In the genomic region with DNA sequence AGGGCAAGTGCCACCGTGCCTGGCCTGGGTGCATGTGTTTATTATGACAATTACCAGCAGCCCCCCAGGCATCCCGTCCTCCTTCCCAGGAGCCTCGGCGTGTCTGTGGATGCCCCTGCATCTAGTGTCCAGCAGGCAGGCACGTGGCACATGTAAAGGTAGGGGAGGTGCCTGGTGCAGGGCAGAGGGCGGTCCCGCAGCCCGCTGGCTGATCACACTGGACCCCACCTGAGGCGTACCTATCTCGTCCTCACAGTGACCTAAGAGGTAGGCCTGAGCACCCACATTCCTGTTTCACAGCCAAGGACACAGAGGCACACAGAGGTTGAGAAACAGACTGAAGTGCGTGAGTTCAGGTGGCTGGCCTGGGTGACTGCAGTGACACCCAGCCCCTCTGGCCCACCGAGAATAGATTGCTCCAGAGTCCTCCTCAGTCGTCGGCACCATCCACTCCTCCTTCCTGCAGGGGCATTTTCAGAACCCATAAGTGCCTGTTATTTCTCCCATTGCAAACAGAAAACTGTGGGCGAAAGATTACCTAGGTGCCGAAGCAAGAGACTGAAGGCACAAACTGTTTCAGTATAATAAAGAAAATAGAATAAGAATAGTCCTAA, we compare ENCODE assay signal across 13 cellular contexts.
"Had no signal": no experiment of that assay in that cellular context is flagged by ENCODE, and none has a peak within 500 bp of the region (broad histone marks: within the 10 kb centered on the region; RNA-seq: fewer than 3 reads in every experiment).

No MANE protein-coding gene starts in this region.

- ATAC-seq: activated CD4-positive, CD25-positive, alpha-beta regulatory T cell treated with anti-CD3 and anti-CD28 coated beads, Interleukin-2, amount 50 U/mL, for 24 hours; esophagus mucosa; lower lobe of right lung; stimulated activated naive B cell treated with anti-CD40 and anti-IgM and Interleukin-4, amounts not matched to agents 10 μg/mL and 1 μg/mL and 100 μg/mL, for 72 hours; T-cell had no signal

- DNase-seq: activated naive CD4-positive, alpha-beta T cell treated with anti-CD3 and anti-CD28 coated beads for 36 hours; dorsolateral prefrontal cortex; lower lobe of right lung; midbrain; retina; stimulated activated CD4-positive, alpha-beta T cell treated with anti-CD3 and anti-CD28 coated beads, Interleukin-4, amount 100 ng/mL, for 1 hour; stimulated activated naive B cell treated with anti-CD40 and anti-IgM and Interleukin-4, amounts not matched to agents 10 μg/mL and 1 μg/mL and 100 μg/mL, for 72 hours; T-cell; T-helper 9 cell; transverse colon had no signal

- H3K9me3 Mint-ChIP-seq: activated naive CD4-positive, alpha-beta T cell treated with anti-CD3 and anti-CD28 coated beads for 36 hours; stimulated activated naive B cell treated with anti-CD40 and anti-IgM and Interleukin-4, amounts not matched to agents 10 μg/mL and 1 μg/mL and 100 μg/mL, for 72 hours; T-cell had no signal

- H3K27ac Mint-ChIP-seq: activated naive CD4-positive, alpha-beta T cell treated with anti-CD3 and anti-CD28 coated beads for 36 hours; stimulated activated naive B cell treated with anti-CD40 and anti-IgM and Interleukin-4, amounts not matched to agents 10 μg/mL and 1 μg/mL and 100 μg/mL, for 72 hours had no signal

- H3K36me3 ChIP-seq: lower lobe of right lung, neutrophil, transverse colon had no signal

- H3K4me3 Mint-ChIP-seq: stimulated activated naive B cell treated with anti-CD40 and anti-IgM and Interleukin-4, amounts not matched to agents 10 μg/mL and 1 μg/mL and 100 μg/mL, for 72 hours had no signal

- H3K27ac ChIP-seq: lower lobe of right lung, neutrophil had no signal

- H3K27me3 ChIP-seq: dorsolateral prefrontal cortex had no signal

- H3K36me3 Mint-ChIP-seq: stimulated activated naive B cell treated with anti-CD40 and anti-IgM and Interleukin-4, amounts not matched to agents 10 μg/mL and 1 μg/mL and 100 μg/mL, for 72 hours; T-cell had no signal

- H3K9me3 ChIP-seq: lower lobe of right lung, neutrophil, transverse colon had no signal

- H3K4me3 ChIP-seq: transverse colon had no signal
